Comparison of ENCODE assay signal across 18 cellular contexts in genomic region chr12:1698638-1699214, GRCh38. TPM values are rescaled to one million over a fixed set of nuclear protein-coding genes. Genes with fewer than 3 reads are reported as not detected.
DNase-seq lines count a peak whose midpoint lies in the region; ATAC-seq lines count a peak whose summit lies in the region.
"Had no signal": no experiment of that assay in that cellular context is flagged by ENCODE, and none has a peak within 500 bp of the region (broad histone marks: within the 10 kb centered on the region; RNA-seq: fewer than 3 reads in every experiment).

No MANE protein-coding gene starts in this region.

- peaks cover 67% of the 10 kb centered on the region for H3K4me1 Mint-ChIP-seq in activated naive CD8-positive, alpha-beta T cell (ENCODE audit: low read depth)
- H3K4me1 Mint-ChIP-seq in activated naive CD8-positive, alpha-beta T cell treated with anti-CD3 and anti-CD28 coated beads, Interleukin-2, amount 50 U/mL, for 24 hours, result peaks cover 68% of the 10 kb centered on the region

- H3K36me3 Mint-ChIP-seq in activated naive CD8-positive, alpha-beta T cell, result peaks cover 6% of the 10 kb centered on the region
- peaks cover 21% of the 10 kb centered on the region for H3K36me3 Mint-ChIP-seq in activated naive CD8-positive, alpha-beta T cell treated with anti-CD3 and anti-CD28 coated beads, Interleukin-2, amount 50 U/mL, for 24 hours (ENCODE audit: low read depth)

- intact Hi-C loops in left colon (cut with DNase I, micrococcal nuclease), result no loop called here

- H3K27me3 Mint-ChIP-seq in activated naive CD8-positive, alpha-beta T cell, result no peaks in the 10 kb centered on the region
- no peaks in the 10 kb centered on the region for H3K27me3 Mint-ChIP-seq in activated naive CD8-positive, alpha-beta T cell treated with anti-CD3 and anti-CD28 coated beads, Interleukin-2, amount 50 U/mL, for 24 hours

- H3K9me3 Mint-ChIP-seq in activated naive CD8-positive, alpha-beta T cell (ENCODE audit: low read depth), result no peaks in the 10 kb centered on the region
- no peaks in the 10 kb centered on the region for H3K9me3 Mint-ChIP-seq in activated naive CD8-positive, alpha-beta T cell treated with anti-CD3 and anti-CD28 coated beads, Interleukin-2, amount 50 U/mL, for 24 hours

- no peak for DNase-seq in activated naive CD8-positive, alpha-beta T cell treated with anti-CD3 and anti-CD28 coated beads, Interleukin-2, amount 50 U/mL, for 24 hours
- peak; percentile 51 for DNase-seq in NCI-H69 (lab: John Stamatoyannopoulos, UW)
- no peak for DNase-seq in left colon
- DNase-seq in NCI-H446 (lab: John Stamatoyannopoulos, UW), result no peak
- no peak for DNase-seq in activated CD4-positive, alpha-beta T cell treated with anti-CD3 and anti-CD28 coated beads for 4 hours
- DNase-seq: activated CD4-positive, alpha-beta T cell treated with anti-CD3 and anti-CD28 coated beads, Interleukin-2, amount 50 U/mL, for 1 hour; activated CD8-positive, alpha-beta memory T cell treated with anti-CD3 and anti-CD28 coated beads, Interleukin-2, amount 50 U/mL, for 4 hours; activated effector memory CD4-positive, alpha-beta T cell treated with Interleukin-2 at 50 U/mL for 16 hours; central memory CD4-positive, alpha-beta T cell; dorsolateral prefrontal cortex; EL; gastrocnemius medialis; Kasumi-1; retina; stimulated activated CD4-positive, alpha-beta T cell treated with anti-CD3 and anti-CD28 coated beads, Interleukin-12 subunit alpha, Interleukin-12 subunit beta, amount 100 ng/mL, for 4 hours had no signal

- H3K27ac Mint-ChIP-seq in activated naive CD8-positive, alpha-beta T cell, result no peak overlapping the region
- H3K27ac Mint-ChIP-seq in activated naive CD8-positive, alpha-beta T cell treated with anti-CD3 and anti-CD28 coated beads, Interleukin-2, amount 50 U/mL, for 24 hours, result no peak overlapping the region

- no peak for ATAC-seq in activated naive CD8-positive, alpha-beta T cell treated with anti-CD3 and anti-CD28 coated beads, Interleukin-2, amount 50 U/mL, for 24 hours
- peak; percentile 69 for ATAC-seq in left colon
- no peak for ATAC-seq in GM18498 (IDR thresholded peaks at IDR 0.05; ENCODE audit: unreplicated experiment)
- ATAC-seq in HG03342 (IDR thresholded peaks at IDR 0.05; ENCODE audit: unreplicated experiment), result no peak

- H3K4me3 Mint-ChIP-seq in activated naive CD8-positive, alpha-beta T cell, result peak overlapping the region; percentile 13
- H3K4me3 Mint-ChIP-seq in activated naive CD8-positive, alpha-beta T cell treated with anti-CD3 and anti-CD28 coated beads, Interleukin-2, amount 50 U/mL, for 24 hours, result no peak overlapping the region

RNA-seq across cellular contexts. Expression of gene ADIPOR2, which starts 7.9 kb away (rescaled TPM):
- total RNA-seq in left colon, result 100 to 1,000 TPM; 100 to 111 TPM
